8 cellular contexts compared by ENCODE assay signal in genomic region chr12:46372131-46372851, GRCh38. TPM values are rescaled to one million over a fixed set of nuclear protein-coding genes. Genes with fewer than 3 reads are reported as not detected.
DNase-seq lines count a peak whose midpoint lies in the region; ATAC-seq, FAIRE-seq and TF ChIP-seq lines count a peak whose summit lies in the region.

TSS of gene SLC38A2 (minus strand) at chr12:46372773. CDS start at chr12:46371293, 1,480 bp downstream.

- H3K36me3 ChIP-seq in vagina: peaks cover 0 to 37% of the 10 kb centered on the region in 2 donors

- ATAC-seq in HG02623 (IDR thresholded peaks at IDR 0.05; ENCODE audit: unreplicated experiment) (peak; percentile 85), left ventricle myocardium superior (peak; percentile 94)

- intact Hi-C loops in T-helper 2 cell treated with Interferon-gamma antibody and Interleukin-4, amounts not matched to agents 100 ng/mL and 5 ng/mL, for 36 hours (cut with micrococcal nuclease): loop anchor here (1.0 to 10.0 kb wide), 11 partner anchors 11 to 1335 kb away; partner anchors contain the start of genes ARID2, RPAP3, SCAF11 and SLC38A1
- intact Hi-C loops in left ventricle myocardium superior (cut with micrococcal nuclease) (no loop called here), vagina (cut with DNase I) (loop anchor here (5.0 kb wide), 2 partner anchors 290 to 645 kb away; partner anchors contain the start of gene ARID2)

- peak; percentile 99 for TF ChIP-seq POLR2A in GM12892 (IDR thresholded peaks at IDR 0.05; ENCODE audit: low read depth, low read length)
- TF ChIP-seq POLR2A in vagina (IDR thresholded peaks at IDR 0.05): peak; percentile 27 to 99

- H3K4me1 ChIP-seq in vagina: peaks cover 46% of the 10 kb centered on the region

- H3K27me3 ChIP-seq in vagina: no peaks in the 10 kb centered on the region

- no peaks in the 10 kb centered on the region for H3K9me3 ChIP-seq in vagina

- TF ChIP-seq CTCF in vagina (IDR thresholded peaks at IDR 0.05): no peak

- H3K27ac ChIP-seq in angular gyrus (ENCODE audit: low read depth, low read length) (peak within 1 kb of the TSS; percentile 99), vagina (peak within 1 kb of the TSS; percentile 99)

- H3K4me3 ChIP-seq in vagina: peak within 1 kb of the TSS; percentile 76 to 88

- DNase-seq in GM12892 (ENCODE audit: insufficient read length) (peak; percentile 85), NCI-H128 (lab: John Stamatoyannopoulos, UW; ENCODE audit: unreplicated experiment) (peak; percentile 90), left ventricle myocardium superior (peak; percentile 99), pulmonary artery endothelial cell (ENCODE audit: low read depth, low spot score) (no peak), vagina (ENCODE audit: extremely low spot score in 2 of 2) (no peak)

- peak; percentile 86 for FAIRE-seq in GM12892 (lab: Jason Lieb, UNC)

RNA-seq across cellular contexts. Expression of gene SLC38A2, which starts in this region (rescaled TPM):
- 47.2 TPM for polyA plus RNA-seq in GM12892 (2012; ENCODE audit: missing spikeins)
- 168 TPM in 2 replicates for total RNA-seq in T-helper 2 cell treated with Interferon-gamma antibody and Interleukin-4, amounts not matched to agents 100 ng/mL and 5 ng/mL, for 36 hours
- 165 TPM for total RNA-seq in left ventricle myocardium superior
- 423 and 674 TPM in 2 replicates for total RNA-seq in pulmonary artery endothelial cell
- 352 TPM for total RNA-seq in vagina

Comparison
In these comparisons a context has a peak if more than half of its experiments do, and no peak if none do; other contexts are left out.
1. DNase-seq: peak in GM12892 (single experiment), NCI-H128 (single experiment) and left ventricle myocardium superior (single experiment); none in pulmonary artery endothelial cell (single experiment) and vagina (0 of 2).